In genomic region chr13:23743269-23743668, GRCh38 we compare ENCODE assay signal across 13 cellular contexts.
DNase-seq lines count a peak whose midpoint lies in the region; ATAC-seq and TF ChIP-seq lines count a peak whose summit lies in the region.
"Had no signal": no experiment of that assay in that cellular context is flagged by ENCODE, and none has a peak within 500 bp of the region (broad histone marks: within the 10 kb centered on the region; RNA-seq: fewer than 3 reads in every experiment).

No MANE protein-coding gene starts in this region.

- peak overlapping the region; percentile 66; the same call in 1 of the 2 replicates for H3K18ac ChIP-seq in IMR-90 (ENCODE audit: low read depth, low read length)

- no peak overlapping the region for H2AFZ ChIP-seq in IMR-90 (replicated peaks; ENCODE audit: low read length, poor library complexity)
- no peak overlapping the region for H2AFZ ChIP-seq in PC-9

- POLR2A ChIA-PET in IMR-90 (lab: Charles Lee; ENCODE audit: unreplicated experiment) (no interaction called here), PC-9 (lab: Charles Lee; ENCODE audit: unreplicated experiment) (interaction anchor here (0.9 kb wide), 1 partner anchor 12 kb away, joined by 15 read pairs; no protein-coding TSS in a partner anchor)

- peak; percentile 94 to 95 for ATAC-seq in activated T-cell treated with anti-CD3 and anti-CD28 coated beads, Interleukin-2, amount 50 U/mL, for 72 hours (replicated peaks in 1 of 2)
- no peak for ATAC-seq in IMR-90 (ENCODE audit: low read depth)
- ATAC-seq in HG03175 (IDR thresholded peaks at IDR 0.05; ENCODE audit: unreplicated experiment), result no peak
- no peak for ATAC-seq in GM18861 (IDR thresholded peaks at IDR 0.05; ENCODE audit: unreplicated experiment)
- ATAC-seq: left lobe of liver had no signal

- no peaks in the 10 kb centered on the region for H3K9me3 ChIP-seq in IMR-90 (ENCODE audit: control insufficient read depth, insufficient read depth, low read length)
- no peaks in the 10 kb centered on the region for H3K9me3 ChIP-seq in PC-9 (ENCODE audit: insufficient read depth, low read depth)

- H3K27ac ChIP-seq in IMR-90 (ENCODE audit: insufficient read depth, low read length) (no peak overlapping the region), skin epidermis (peak overlapping the region in 18 of 21 experiments; percentile 5 to 75 (median 54)), PC-9 (no peak overlapping the region)
- H3K27ac ChIP-seq: dorsolateral prefrontal cortex had no signal

- WGBS in IMR-90 (ENCODE audit: extremely low coverage in 2 of 2, insufficient read length in 1 of 2), 2 experiments, result 100% methylated on average over 1 of the region's 2 CpGs; no CpG with 5 or more reads in 1 of the 2 experiments

- no peaks in the 10 kb centered on the region for H3K27me3 Mint-ChIP-seq in activated T-cell treated with anti-CD3 and anti-CD28 coated beads, Interleukin-2, amount 50 U/mL, for 72 hours (ENCODE audit: low read depth)

- dilution Hi-C loops in IMR-90 (cut with HindIII; ENCODE audit: low sequenced_read_pairs, unreplicated experiment), result no loop called here

- no peaks in the 10 kb centered on the region for H4K20me1 ChIP-seq in IMR-90 (ENCODE audit: insufficient read depth, low read length)
- no peaks in the 10 kb centered on the region for H4K20me1 ChIP-seq in PC-9 (ENCODE audit: insufficient read depth)

- H3K56ac ChIP-seq in IMR-90 (ENCODE audit: extremely low read depth, insufficient read depth, low read length), result no peak overlapping the region; the same call in 1 of the 2 replicates

- H3K23ac ChIP-seq in IMR-90 (ENCODE audit: low read depth, low read length), result peak overlapping the region; percentile 11; the same call in 1 of the 2 replicates

- TF ChIP-seq POLR2A in IMR-90 (IDR thresholded peaks at IDR 0.05; ENCODE audit: low read depth, low read length), result no peak

- TF ChIP-seq RAD21 in IMR-90 (IDR thresholded peaks at IDR 0.05; ENCODE audit: low read length), result no peak

- no peak overlapping the region for H2BK5ac ChIP-seq in IMR-90 (ENCODE audit: low read depth, low read length, poor library complexity, severe bottlenecking)

- H3K27ac Mint-ChIP-seq in activated T-cell treated with anti-CD3 and anti-CD28 coated beads, Interleukin-2, amount 50 U/mL, for 72 hours, result no peak overlapping the region

- H4K8ac ChIP-seq in IMR-90 (ENCODE audit: low read depth in 2 of 2, low read length in 2 of 2), result peak overlapping the region in 1 of 2 experiments; percentile 35; a peak in 1 of 4 replicates

- H3K9ac ChIP-seq in IMR-90 (ENCODE audit: low read depth, low read length), result no peak overlapping the region

- H3F3A ChIP-seq in PC-9 (ENCODE audit: insufficient read depth, low read depth), result no peaks in the 10 kb centered on the region

- intact Hi-C loops in IMR-90 (cut with micrococcal nuclease) (no loop called here), PC-9 (cut with micrococcal nuclease; ENCODE audit: unreplicated experiment) (no loop called here)

- H3K36me3 ChIP-seq in IMR-90 (ENCODE audit: control insufficient read depth, insufficient read depth, low read length) (0 out of 2 replicates have a peak, but pooled peaks cover 4% of the 10 kb centered on the region), PC-9 (ENCODE audit: low read depth) (no peaks in the 10 kb centered on the region)

- peaks cover 11% of the 10 kb centered on the region for H3K9me1 ChIP-seq in IMR-90 (ENCODE audit: insufficient read depth, low read length)

- no peaks in the 10 kb centered on the region for H3K9me3 Mint-ChIP-seq in activated T-cell treated with anti-CD3 and anti-CD28 coated beads, Interleukin-2, amount 50 U/mL, for 72 hours

- H3K4me1 Mint-ChIP-seq in activated T-cell treated with anti-CD3 and anti-CD28 coated beads, Interleukin-2, amount 50 U/mL, for 72 hours (ENCODE audit: low read depth), result peaks cover 30% of the 10 kb centered on the region

- TF ChIP-seq CTCF in IMR-90 (conservative IDR thresholded peaks at IDR 0.05; ENCODE audit: low read depth, low read length), result no peak
- no peak for TF ChIP-seq CTCF in PC-9 (conservative IDR thresholded peaks at IDR 0.05)

- peaks cover 5% of the 10 kb centered on the region; the same call in 1 of the 2 replicates for H3K4me1 ChIP-seq in IMR-90 (ENCODE audit: control insufficient read depth, insufficient read depth, low read length)
- no peaks in the 10 kb centered on the region for H3K4me1 ChIP-seq in PC-9 (replicated peaks; ENCODE audit: insufficient read depth)

- H3K14ac ChIP-seq in IMR-90 (replicated peaks; ENCODE audit: low read depth, low read length), result peak overlapping the region; percentile 5; the same call in 1 of the 2 replicates

- H3K79me1 ChIP-seq in IMR-90 (ENCODE audit: low read depth in 1 of 2, low read length in 2 of 2), result no peaks in the 10 kb centered on the region; a peak in 1 of 4 replicates

- H2BK20ac ChIP-seq in IMR-90 (ENCODE audit: low read depth, low read length), result no peak overlapping the region

- in situ Hi-C loops in IMR-90 (cut with MboI; ENCODE audit: low sequenced_read_pairs), result no loop called here

- H4K91ac ChIP-seq in IMR-90 (ENCODE audit: insufficient read depth, low read depth, low read length), result 0 out of 2 replicates have a peak overlapping the region, but pooled peaks have one; percentile 23

- no peaks in the 10 kb centered on the region for H3K79me2 ChIP-seq in PC-9 (ENCODE audit: low read depth)

- peak overlapping the region; percentile 20; the same call in 1 of the 2 replicates for H3K4ac ChIP-seq in IMR-90 (ENCODE audit: low read depth, low read length)

- H2BK15ac ChIP-seq in IMR-90 (ENCODE audit: low read depth, low read length), result no peak overlapping the region

- no peaks in the 10 kb centered on the region for H3K27me3 ChIP-seq in IMR-90 (ENCODE audit: control insufficient read depth, insufficient read depth, low read length)
- H3K27me3 ChIP-seq in PC-9 (ENCODE audit: insufficient read depth, low read depth), result no peaks in the 10 kb centered on the region
- H3K27me3 ChIP-seq: dorsolateral prefrontal cortex had no signal

- CTCF ChIA-PET in IMR-90 (lab: Yijun Ruan, JAX), result interaction anchor here (1.3 kb wide), 1 partner anchor 8 kb away, joined by 3 read pairs; no protein-coding TSS in a partner anchor
- CTCF ChIA-PET in PC-9 (lab: Charles Lee), result no interaction called here

- no peak overlapping the region for H2AK9ac ChIP-seq in IMR-90 (replicated peaks; ENCODE audit: low read depth, low read length, poor library complexity)

- peak overlapping the region; percentile 9; the same call in 1 of the 2 replicates for H2BK120ac ChIP-seq in IMR-90 (ENCODE audit: low read depth, low read length)

- H3K4me2 ChIP-seq in IMR-90 (ENCODE audit: low read depth, low read length), result no peak overlapping the region
- H3K4me2 ChIP-seq in PC-9, result no peak overlapping the region

- no peaks in the 10 kb centered on the region for H3K9me2 ChIP-seq in PC-9 (ENCODE audit: insufficient read depth)

- H4K5ac ChIP-seq in IMR-90 (ENCODE audit: low read depth, low read length), result peak overlapping the region; percentile 62; the same call in 1 of the 2 replicates

- H3K36me3 Mint-ChIP-seq in activated T-cell treated with anti-CD3 and anti-CD28 coated beads, Interleukin-2, amount 50 U/mL, for 72 hours (ENCODE audit: insufficient read depth in 2 of 2), result no peaks in the 10 kb centered on the region

- peak; percentile 13 to 14 for DNase-seq in activated T-cell treated with anti-CD3 and anti-CD28 coated beads, Interleukin-2, amount 50 U/mL, for 72 hours
- DNase-seq in activated T-cell treated with anti-CD3 and anti-CD28 coated beads, Interleukin-2, amount 50 U/mL, for 48 hours, result no peak
- DNase-seq in IMR-90 (no peak), PC-9 (no peak)
- DNase-seq in central memory CD4-positive, alpha-beta T cell, result peak; percentile 62
- DNase-seq: activated CD4-positive, CD25-positive, alpha-beta regulatory T cell; amygdala; dorsolateral prefrontal cortex; NCI-H1048 had no signal

- no peak overlapping the region; the same call in 1 of the 2 replicates for H2AK5ac ChIP-seq in IMR-90 (ENCODE audit: low read depth, low read length)

- peak overlapping the region; percentile 41 to 65 for H3K4me3 Mint-ChIP-seq in activated T-cell treated with anti-CD3 and anti-CD28 coated beads, Interleukin-2, amount 50 U/mL, for 72 hours

- BruUV-seq in IMR-90 (replicated peaks; lab: Mats Ljungman, UMichigan), result no TSS peak
- no TSS peak for BruUV-seq in PC-9 (replicated peaks; lab: Mats Ljungman, UMichigan)

- H3K4me3 ChIP-seq in IMR-90 (ENCODE audit: insufficient read depth, low read depth, low read length) (no peak overlapping the region), skin epidermis (no peak overlapping the region), PC-9 (no peak overlapping the region)
- H3K4me3 ChIP-seq: dorsolateral prefrontal cortex had no signal

TF ChIP-seq in IMR-90, 13 proteins besides CTCF, POLR2A, EP300 and RAD21:
- TF ChIP-seq MXI1 (IDR thresholded peaks at IDR 0.05; ENCODE audit: borderline replicate concordance, low read depth, low read length) (no peak), BHLHE40 (IDR thresholded peaks at IDR 0.05; ENCODE audit: low read depth, low read length) (no peak)

Comparison
In these comparisons a context has a peak if more than half of its experiments do, and no peak if none do; other contexts are left out.
1. DNase-seq: peak in activated T-cell treated with anti-CD3 and anti-CD28 coated beads, Interleukin-2, amount 50 U/mL, for 72 hours (2 of 2) and central memory CD4-positive, alpha-beta T cell (single experiment); none in activated T-cell treated with anti-CD3 and anti-CD28 coated beads, Interleukin-2, amount 50 U/mL, for 48 hours (0 of 2), IMR-90 (single experiment) and PC-9 (0 of 2).
2. ATAC-seq: peak in activated T-cell treated with anti-CD3 and anti-CD28 coated beads, Interleukin-2, amount 50 U/mL, for 72 hours (2 of 2); none in IMR-90 (single experiment), HG03175 (single experiment) and GM18861 (single experiment).
3. H3K27ac ChIP-seq: peak in skin epidermis (18 of 21); none in IMR-90 (single experiment) and PC-9 (single experiment).